ENCODE assay signal across 1 cellular context in genomic region chr2:144938308-144938709, GRCh38.
A peak's percentile ranks its signal among the peaks of the same experiment; 100 is the strongest.
TF ChIP-seq lines count a peak whose summit lies in the region.

No MANE protein-coding gene starts in this region.

TF ChIP-seq in K562, 482 proteins besides CTCF, POLR2A, EP300 and RAD21:
- TF ChIP-seq ZBTB40 (IDR thresholded peaks at IDR 0.05), result 0 out of 2 replicates have a peak, but pooled peaks have one; percentile 14
- TF ChIP-seq ZBTB40 (CRISPR knock-in tag; IDR thresholded peaks at IDR 0.05), result no peak
- TF ChIP-seq MEIS2 (IDR thresholded peaks at IDR 0.05; ENCODE audit: partially characterized antibody), result peak; percentile 63
- peak; percentile 45; the same call in 1 of the 2 replicates for TF ChIP-seq FOSL1 (tag; conservative IDR thresholded peaks at IDR 0.05)
- no peak for TF ChIP-seq SRSF9 (IDR thresholded peaks at IDR 0.05; ENCODE audit: borderline replicate concordance, low read depth, low read length)
- no peak for TF ChIP-seq ZNF696 (CRISPR knock-in tag; conservative IDR thresholded peaks at IDR 0.05)
- no peak for TF ChIP-seq HNRNPUL1 (IDR thresholded peaks at IDR 0.05; ENCODE audit: low read length)
- peak; percentile 81 for TF ChIP-seq ETV1 (tag; conservative IDR thresholded peaks at IDR 0.05; ENCODE audit: low read depth)
- TF ChIP-seq BACH1 (tag; IDR thresholded peaks at IDR 0.05), result peak; percentile 32; the same call in 1 of the 2 replicates
- TF ChIP-seq LEF1 (IDR thresholded peaks at IDR 0.05), result 0 out of 2 replicates have a peak, but pooled peaks have one; percentile 31
- TF ChIP-seq NFIC (IDR thresholded peaks at IDR 0.05), result peak; percentile 91
- TF ChIP-seq DPF2 (IDR thresholded peaks at IDR 0.05), result 0 out of 2 replicates have a peak, but pooled peaks have one; percentile 25
- TF ChIP-seq PKNOX1 (IDR thresholded peaks at IDR 0.05), result 0 out of 2 replicates have a peak, but pooled peaks have one; percentile 36
- peak; percentile 26; the same call in 1 of the 2 replicates for TF ChIP-seq TEAD4 (IDR thresholded peaks at IDR 0.05; ENCODE audit: low read length)
- TF ChIP-seq TEAD4 (CRISPR knock-in tag; IDR thresholded peaks at IDR 0.05; ENCODE audit: borderline replicate concordance), result no peak
